ENCODE assay signal across 9 cellular contexts in the genomic region with DNA sequence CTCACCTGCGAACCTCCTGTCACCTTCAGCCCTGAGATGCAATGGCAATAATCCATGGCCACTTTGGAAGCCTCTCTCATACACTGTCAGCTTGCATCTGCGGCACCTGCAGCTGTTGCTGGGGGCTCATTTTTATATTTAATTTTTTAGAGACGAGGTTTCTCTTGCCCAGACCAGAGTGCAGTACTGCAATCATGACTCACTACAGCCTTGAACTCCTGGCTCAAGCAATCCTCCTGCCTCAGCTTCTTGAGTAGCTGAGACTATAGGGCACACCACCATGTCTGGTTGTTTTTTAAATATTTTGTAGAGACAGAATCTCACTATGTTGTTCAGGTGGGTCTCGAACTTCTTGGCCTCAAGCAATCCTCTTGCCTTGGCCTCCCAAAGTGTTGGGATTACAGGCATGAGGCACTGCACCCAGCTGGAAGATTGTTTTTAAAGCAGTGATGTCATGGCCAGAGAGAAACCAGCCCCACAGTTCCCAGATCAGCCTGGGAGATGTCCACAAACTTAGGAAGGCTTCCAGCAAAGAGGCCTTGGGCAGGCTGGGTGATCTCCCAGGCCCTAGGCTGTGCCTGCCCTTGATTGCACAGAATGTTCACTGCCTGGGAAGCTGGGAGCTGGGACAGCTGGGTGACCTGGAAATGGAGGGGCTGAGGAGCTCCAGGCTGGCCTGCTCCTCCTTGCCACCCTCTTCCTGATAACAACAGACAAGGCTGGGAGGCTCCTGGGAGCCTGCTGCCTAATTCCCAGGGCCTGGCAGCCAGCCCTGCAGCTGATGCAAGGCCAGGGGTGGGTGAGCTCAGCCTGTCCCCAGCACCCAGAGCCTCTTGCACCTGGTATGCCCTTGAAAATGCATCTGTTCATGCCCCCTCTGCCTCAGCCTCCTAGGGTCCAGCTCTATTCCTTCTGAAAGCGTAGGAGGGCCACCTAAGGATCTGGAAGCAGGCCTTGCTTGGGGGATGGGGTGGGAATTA. TPM values are rescaled to one million over a fixed set of nuclear protein-coding genes. Genes with fewer than 3 reads are reported as not detected.
DNase-seq lines count a peak whose midpoint lies in the region; ATAC-seq lines count a peak whose summit lies in the region.
"Had no signal": no experiment of that assay in that cellular context is flagged by ENCODE, and none has a peak within 500 bp of the region (broad histone marks: within the 10 kb centered on the region; RNA-seq: fewer than 3 reads in every experiment).

No MANE protein-coding gene starts in this region.

- no peak overlapping the region for H3K27ac Mint-ChIP-seq in activated T-cell treated with anti-CD3 and anti-CD28 coated beads, Interleukin-2, amount 50 U/mL, for 24 hours

- H3K27me3 Mint-ChIP-seq in activated T-cell treated with anti-CD3 and anti-CD28 coated beads, Interleukin-2, amount 50 U/mL, for 24 hours, result no peaks in the 10 kb centered on the region

- H3K36me3 Mint-ChIP-seq in activated T-cell treated with anti-CD3 and anti-CD28 coated beads, Interleukin-2, amount 50 U/mL, for 24 hours (ENCODE audit: low read depth), result no peaks in the 10 kb centered on the region

- DNase-seq in H4 (ENCODE audit: low spot score) (peak; percentile 60), SK-N-DZ (ENCODE audit: low spot score) (peak; percentile 61), right cardiac atrium (peak; percentile 27 to 73 (median 71)), substantia nigra (lab: John Stamatoyannopoulos, UW) (peak in 15 of 49 donors; percentile 20 to 68 (median 33)), T-helper 1 cell (no peak)
- DNase-seq in activated T-cell treated with anti-CD3 and anti-CD28 coated beads, Interleukin-2, amount 50 U/mL, for 24 hours, result no peak
- no peak for DNase-seq in effector CD8-positive, alpha-beta T cell (lab: John Stamatoyannopoulos, UW)

- H3K27me3 ChIP-seq in right cardiac atrium (ENCODE audit: control insufficient read depth, insufficient read depth), result no peaks in the 10 kb centered on the region

- intact Hi-C loops in right cardiac atrium (cut with DNase I), result no loop called here

- H3K9me3 ChIP-seq in right cardiac atrium (ENCODE audit: control insufficient read depth, low read length), result no peaks in the 10 kb centered on the region

- ATAC-seq in right cardiac atrium (peak; percentile 73 to 77), HG02852 (IDR thresholded peaks at IDR 0.05; ENCODE audit: unreplicated experiment) (no peak)

- WGBS in right cardiac atrium, result 92% methylated on average over 5 of the region's 5 CpGs

- H3K27ac ChIP-seq in right cardiac atrium (ENCODE audit: low read length), result peak overlapping the region; percentile 73
- H3K27ac ChIP-seq in substantia nigra (ENCODE audit: low read depth, low read length, poor library complexity, severe bottlenecking), result peak overlapping the region; percentile 90

- peaks cover 4% of the 10 kb centered on the region for H3K4me1 Mint-ChIP-seq in activated T-cell treated with anti-CD3 and anti-CD28 coated beads, Interleukin-2, amount 50 U/mL, for 24 hours (ENCODE audit: low read depth)

- peaks cover 4% of the 10 kb centered on the region for H3K4me1 ChIP-seq in right cardiac atrium (ENCODE audit: control insufficient read depth, insufficient read depth, low read length)

- no peaks in the 10 kb centered on the region for H3K9me3 Mint-ChIP-seq in activated T-cell treated with anti-CD3 and anti-CD28 coated beads, Interleukin-2, amount 50 U/mL, for 24 hours

- no peak overlapping the region for H3K4me3 Mint-ChIP-seq in activated T-cell treated with anti-CD3 and anti-CD28 coated beads, Interleukin-2, amount 50 U/mL, for 24 hours

- H3K4me3 ChIP-seq in right cardiac atrium (ENCODE audit: low read length), result no peak overlapping the region

RNA-seq across cellular contexts. Expression of a gene that starts 27.1 kb away (rescaled TPM):
- not detected in 2 replicates for total RNA-seq in H4 (2014; rRNA removed; shearing (Covaris generic))
- 0.07 TPM in 1 of 2 replicates, not detected in the other for polyA plus RNA-seq in SK-N-DZ (2014; cell fraction: cytosol; rRNA removed)
- polyA plus RNA-seq in SK-N-DZ (2014; cell fraction: nucleus; rRNA removed), result 1.5 and 1.8 TPM in 2 replicates
- under 1 TPM in 3 of 4 donors, not detected in 1; 0.34 to 0.75 (median 0.62) TPM for total RNA-seq in right cardiac atrium
- 0.29 TPM for polyA plus RNA-seq in right cardiac atrium
- total RNA-seq: bronchial epithelial cell had no signal

RNA-seq across cellular contexts. Expression of a gene that starts 35.4 kb away (rescaled TPM):
- 286 and 301 TPM in 2 replicates for total RNA-seq in H4 (2014; rRNA removed; shearing (Covaris generic))
- polyA plus RNA-seq in SK-N-DZ (2014; cell fraction: cytosol; rRNA removed), result 4.5 and 20.2 TPM in 2 replicates
- 3.2 and 13.6 TPM in 2 replicates for polyA plus RNA-seq in SK-N-DZ (2014; cell fraction: nucleus; rRNA removed)
- 10 to 100 TPM in 2 of 4 donors, 1 to 10 TPM in 2; 6.8 to 15.6 (median 12.3) TPM for total RNA-seq in right cardiac atrium
- 13.2 TPM for polyA plus RNA-seq in right cardiac atrium

Comparison
In these comparisons a context has a peak if more than half of its experiments do, and no peak if none do; other contexts are left out.
1. DNase-seq: peak in H4 (single experiment), SK-N-DZ (single experiment) and right cardiac atrium (3 of 3); none in activated T-cell treated with anti-CD3 and anti-CD28 coated beads, Interleukin-2, amount 50 U/mL, for 24 hours (single experiment), T-helper 1 cell (0 of 5) and effector CD8-positive, alpha-beta T cell (single experiment).
2. RNA of a gene that starts 35.4 kb away (total RNA-seq): 286 to 301 TPM in H4; 6.8 to 15.6 TPM in right cardiac atrium; every median in the first group is over 10 times any median in the second.